In genomic region chr5:64784451-64785025, GRCh38 we compare ENCODE assay signal across 8 cellular contexts. TPM values are rescaled to one million over a fixed set of nuclear protein-coding genes. Genes with fewer than 3 reads are reported as not detected.
DNase-seq lines count a peak whose midpoint lies in the region; ATAC-seq and TF ChIP-seq lines count a peak whose summit lies in the region.

No MANE protein-coding gene starts in this region.

- TF ChIP-seq CTCF in GM13976 (IDR thresholded peaks at IDR 0.05; ENCODE audit: borderline replicate concordance, control extremely low read depth, extremely low read depth, insufficient read depth, missing control alignments) (peak; percentile 75), smooth muscle cell (IDR thresholded peaks at IDR 0.05; ENCODE audit: borderline replicate concordance, insufficient read depth, poor library complexity, severe bottlenecking) (peak; percentile 89)

- H3F3A ChIP-seq in smooth muscle cell (ENCODE audit: low read depth) = no peaks in the 10 kb centered on the region

- H3K9me3 ChIP-seq in smooth muscle cell (replicated peaks; ENCODE audit: low read depth) = no peaks in the 10 kb centered on the region

- H3K4me1 ChIP-seq in smooth muscle cell (ENCODE audit: low read depth) = no peaks in the 10 kb centered on the region

- H3K4me2 ChIP-seq in smooth muscle cell = no peak overlapping the region

- no peak for DNase-seq in GM13976 (ENCODE audit: low spot score)
- peak; percentile 71 for DNase-seq in NCI-H1694 (lab: John Stamatoyannopoulos, UW)
- peak; percentile 14 to 78 (median 51) for DNase-seq in T-helper 2 cell
- DNase-seq in amygdala (lab: John Stamatoyannopoulos, UW) = peak in 38 of 56 donors; percentile 0 to 86 (median 27)
- DNase-seq in hippocampal formation (lab: John Stamatoyannopoulos, UW) = peak; percentile 4 to 67
- DNase-seq in smooth muscle cell (lab: John Stamatoyannopoulos, UW; ENCODE audit: unreplicated experiment) = no peak
- DNase-seq in DMS153 treated with DMSO at 0.1 percent for 48 hours (lab: John Stamatoyannopoulos, UW; ENCODE audit: unreplicated experiment) = no peak

- in situ Hi-C loops in GM13976 (cut with MboI; ENCODE audit: low sequenced_read_pairs, unreplicated experiment) = loop anchor here (10.0 to 25.0 kb wide), 2 partner anchors 150 to 547 kb away; no protein-coding TSS in a partner anchor

- H3K4me3 ChIP-seq in smooth muscle cell = no peak overlapping the region

- WGBS in smooth muscle cell (ENCODE audit: low lambda C conversion rate) = 10% methylated on average over 3 of the region's 3 CpGs

- H3K27me3 ChIP-seq in smooth muscle cell (ENCODE audit: low read depth) = no peaks in the 10 kb centered on the region

- no peaks in the 10 kb centered on the region for H3K79me2 ChIP-seq in smooth muscle cell (ENCODE audit: low read depth)

- peaks cover 3% of the 10 kb centered on the region for H4K20me1 ChIP-seq in smooth muscle cell (ENCODE audit: low read depth)

- no peak overlapping the region for H2AFZ ChIP-seq in smooth muscle cell (ENCODE audit: low read depth)

- H3K36me3 ChIP-seq in smooth muscle cell (ENCODE audit: low read depth) = no peaks in the 10 kb centered on the region

- ATAC-seq in HG02759 (IDR thresholded peaks at IDR 0.05; ENCODE audit: unreplicated experiment) = peak; percentile 93

- no peak overlapping the region for H3K27ac ChIP-seq in smooth muscle cell (ENCODE audit: low read depth)

- H3K9ac ChIP-seq in smooth muscle cell (ENCODE audit: low read depth) = no peak overlapping the region

RNA-seq across cellular contexts. Expression of gene CWC27, which starts 15.8 kb away (rescaled TPM):
- total RNA-seq in smooth muscle cell = 32.8 and 34.6 TPM in 2 replicates
- 40.8 and 42.2 TPM in 2 replicates for polyA plus RNA-seq in smooth muscle cell

RNA-seq across cellular contexts. Expression of gene SREK1IP1, which starts 16.0 kb away (rescaled TPM):
- 21.7 and 37.6 TPM in 2 replicates for total RNA-seq in smooth muscle cell
- polyA plus RNA-seq in smooth muscle cell = 36.5 and 36.6 TPM in 2 replicates

Comparison
In these comparisons a context has a peak if more than half of its experiments do, and no peak if none do; other contexts are left out.
1. DNase-seq: peak in NCI-H1694 (single experiment), T-helper 2 cell (5 of 5), amygdala (38 of 56) and hippocampal formation (2 of 2); none in GM13976 (single experiment), smooth muscle cell (single experiment) and DMS153 treated with DMSO at 0.1 percent for 48 hours (single experiment).